In the genomic region with DNA sequence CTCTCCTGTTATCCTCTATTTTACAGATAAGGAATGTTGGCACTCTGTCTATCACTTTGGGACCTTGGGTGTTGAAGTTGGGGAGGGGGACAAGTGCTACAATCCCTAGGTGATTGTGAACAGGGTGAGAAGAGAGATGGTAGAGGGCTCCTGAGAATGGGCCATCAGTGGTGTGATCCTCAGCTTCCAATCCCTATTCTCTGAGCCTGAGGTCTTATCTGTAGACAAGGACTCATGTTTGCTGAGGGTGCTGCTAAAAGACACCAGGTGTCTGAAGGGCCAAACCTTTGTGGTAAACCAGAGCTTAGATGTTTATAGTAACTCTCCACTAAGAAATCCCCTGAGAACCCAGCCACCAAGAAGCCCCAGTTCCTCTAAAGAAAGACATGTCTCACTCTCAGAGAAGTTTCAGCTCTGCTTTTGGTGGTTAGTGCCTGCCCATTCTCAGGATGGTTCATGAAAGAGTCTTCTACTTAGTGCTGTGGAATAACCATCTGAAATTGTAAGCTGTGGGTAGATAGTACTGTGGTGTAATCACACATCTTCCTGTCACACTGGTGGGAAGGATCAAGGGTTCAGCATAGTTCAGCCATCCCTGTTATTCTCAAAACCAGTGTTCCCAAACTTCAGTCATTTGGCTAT, we compare ENCODE assay signal across 12 cellular contexts. TPM values are rescaled to one million over a fixed set of nuclear protein-coding genes. Genes with fewer than 3 reads are reported as not detected.
A peak's percentile ranks its signal among the peaks of the same experiment; 100 is the strongest.
DNase-seq lines count a peak whose midpoint lies in the region; ATAC-seq lines count a peak whose summit lies in the region.
"Had no signal": no experiment of that assay in that cellular context is flagged by ENCODE, and none has a peak within 500 bp of the region (broad histone marks: within the 10 kb centered on the region; RNA-seq: fewer than 3 reads in every experiment).

No MANE protein-coding gene starts in this region.

- peaks cover 13% of the 10 kb centered on the region for H3K4me1 Mint-ChIP-seq in activated CD4-positive, alpha-beta T cell treated with anti-CD3 and anti-CD28 coated beads for 36 hours
- H3K4me1 Mint-ChIP-seq in naive thymus-derived CD4-positive, alpha-beta T cell, result peaks cover 0 to 51% (median 2%) of the 10 kb centered on the region in 7 donors

- peak overlapping the region; percentile 11 for H3K27ac Mint-ChIP-seq in activated CD4-positive, alpha-beta T cell treated with anti-CD3 and anti-CD28 coated beads for 36 hours
- H3K27ac Mint-ChIP-seq in naive thymus-derived CD4-positive, alpha-beta T cell, result peak overlapping the region in 1 of 9 donors; percentile 54

- H3K27ac ChIP-seq in naive thymus-derived CD4-positive, alpha-beta T cell (ENCODE audit: low read depth, low read length), result no peak overlapping the region
- H3K27ac ChIP-seq: A549, HL-60 had no signal

- intact Hi-C loops in activated CD4-positive, alpha-beta T cell treated with anti-CD3 and anti-CD28 coated beads for 36 hours (cut with DNase I, micrococcal nuclease), result loop anchor here in 1 of 2 experiments (5.0 kb wide), 1 partner anchor 54 kb away; no protein-coding TSS in a partner anchor
- intact Hi-C loops in naive thymus-derived CD4-positive, alpha-beta T cell (cut with micrococcal nuclease), result no loop called here
- intact Hi-C loops in Right ventricle myocardium inferior (cut with DNase I), result no loop called here

- peak; percentile 85 for ATAC-seq in activated CD4-positive, alpha-beta T cell treated with anti-CD3 and anti-CD28 coated beads for 36 hours
- ATAC-seq in GM21723 (IDR thresholded peaks at IDR 0.05; ENCODE audit: unreplicated experiment), result peak; percentile 89
- ATAC-seq in HG03565 (IDR thresholded peaks at IDR 0.05; ENCODE audit: unreplicated experiment), result peak; percentile 79
- peak; percentile 71 for ATAC-seq in naive thymus-derived CD4-positive, alpha-beta T cell
- no peak for ATAC-seq in Right ventricle myocardium inferior
- ATAC-seq: A549, PC-3 had no signal

- no peaks in the 10 kb centered on the region for H3K27me3 Mint-ChIP-seq in activated CD4-positive, alpha-beta T cell treated with anti-CD3 and anti-CD28 coated beads for 36 hours
- H3K27me3 Mint-ChIP-seq in naive thymus-derived CD4-positive, alpha-beta T cell, result peaks cover 0 to 4% (median 0%) of the 10 kb centered on the region in 5 donors

- in situ Hi-C loops in G401 (cut with HindIII; ENCODE audit: low sequenced_read_pairs), result no loop called here

- peaks cover 0 to 17% of the 10 kb centered on the region in 2 donors for H3K4me1 ChIP-seq in naive thymus-derived CD4-positive, alpha-beta T cell (ENCODE audit: control insufficient read depth in 2 of 2, insufficient read depth in 2 of 2, low read length in 2 of 2)
- H3K4me1 ChIP-seq: A549 had no signal

- H3K36me3 ChIP-seq in naive thymus-derived CD4-positive, alpha-beta T cell (ENCODE audit: control insufficient read depth in 2 of 3, insufficient read depth in 3 of 3, low read length in 3 of 3), result no peaks in the 10 kb centered on the region

- H3K4me3 Mint-ChIP-seq in activated CD4-positive, alpha-beta T cell treated with anti-CD3 and anti-CD28 coated beads for 36 hours, result no peak overlapping the region
- peak overlapping the region in 1 of 10 donors; percentile 57 for H3K4me3 Mint-ChIP-seq in naive thymus-derived CD4-positive, alpha-beta T cell

- no peak overlapping the region for H3K4me3 ChIP-seq in naive thymus-derived CD4-positive, alpha-beta T cell (ENCODE audit: low read length)
- H3K4me3 ChIP-seq: A549 had no signal

- CTCF ChIA-PET in activated CD4-positive, alpha-beta T cell treated with anti-CD3 and anti-CD28 coated beads for 36 hours (lab: Charles Lee), result interaction anchor here (0.6 to 1.3 kb wide), 4 partner anchors 9 to 330 kb away, joined by 3 to 6 read pairs (median 3); no protein-coding TSS in a partner anchor
- CTCF ChIA-PET in naive thymus-derived CD4-positive, alpha-beta T cell (lab: Charles Lee), result interaction anchor here (1.1 kb wide), 1 partner anchor 9 kb away, joined by 4 read pairs; no protein-coding TSS in a partner anchor

- no peaks in the 10 kb centered on the region for H3K36me3 Mint-ChIP-seq in activated CD4-positive, alpha-beta T cell treated with anti-CD3 and anti-CD28 coated beads for 36 hours (ENCODE audit: low read depth)
- peaks cover 0 to 37% (median 0%) of the 10 kb centered on the region in 5 donors for H3K36me3 Mint-ChIP-seq in naive thymus-derived CD4-positive, alpha-beta T cell

- POLR2A ChIA-PET in activated CD4-positive, alpha-beta T cell treated with anti-CD3 and anti-CD28 coated beads for 36 hours (lab: Charles Lee), result no interaction called here
- POLR2A ChIA-PET in naive thymus-derived CD4-positive, alpha-beta T cell (lab: Charles Lee), result no interaction called here

- peak; percentile 31 for DNase-seq in activated CD4-positive, alpha-beta T cell treated with anti-CD3 and anti-CD28 coated beads for 36 hours
- no peak for DNase-seq in activated CD4-positive, alpha-beta T cell treated with anti-CD3 and anti-CD28 coated beads for 4 hours
- peak in 1 of 9 donors; percentile 28 for DNase-seq in naive thymus-derived CD4-positive, alpha-beta T cell
- DNase-seq in G401 (ENCODE audit: low spot score), result no peak
- no peak for DNase-seq in Kasumi-1 (lab: John Stamatoyannopoulos, UW)
- DNase-seq in Right ventricle myocardium inferior (ENCODE audit: missing footprints), result no peak
- DNase-seq: glutamatergic neuron, PC-3 had no signal

- H3K27me3 ChIP-seq in naive thymus-derived CD4-positive, alpha-beta T cell (ENCODE audit: control insufficient read depth in 2 of 2, insufficient read depth in 2 of 2, low read length in 2 of 2), result no peaks in the 10 kb centered on the region

- H3K9me3 ChIP-seq in naive thymus-derived CD4-positive, alpha-beta T cell (ENCODE audit: control insufficient read depth in 2 of 3, low read length in 3 of 3), result no peaks in the 10 kb centered on the region
- H3K9me3 ChIP-seq: A549 had no signal

- no peaks in the 10 kb centered on the region for H3K9me3 Mint-ChIP-seq in activated CD4-positive, alpha-beta T cell treated with anti-CD3 and anti-CD28 coated beads for 36 hours (ENCODE audit: low read depth)
- peaks cover 0 to 17% (median 2%) of the 10 kb centered on the region in 11 donors for H3K9me3 Mint-ChIP-seq in naive thymus-derived CD4-positive, alpha-beta T cell

RNA-seq across cellular contexts. Expression of gene IL20RA, which starts 58.2 kb away (rescaled TPM):
- total RNA-seq in activated CD4-positive, alpha-beta T cell treated with anti-CD3 and anti-CD28 coated beads for 36 hours, result not detected
- not detected for total RNA-seq in naive thymus-derived CD4-positive, alpha-beta T cell
- polyA plus RNA-seq in naive thymus-derived CD4-positive, alpha-beta T cell, result not detected
- total RNA-seq in G401 (2014; rRNA removed; shearing (Covaris generic)), result not detected in 2 replicates
- 6.7 TPM for total RNA-seq in Right ventricle myocardium inferior
